ENCODE assay signal across 27 cellular contexts in genomic region chr6:3761989-3762270, GRCh38. TPM values are rescaled to one million over a fixed set of nuclear protein-coding genes. Genes with fewer than 3 reads are reported as not detected.
"Had no signal": no experiment of that assay in that cellular context is flagged by ENCODE, and none has a peak within 500 bp of the region (broad histone marks: within the 10 kb centered on the region; RNA-seq: fewer than 3 reads in every experiment).

No MANE protein-coding gene starts in this region.

- H3K4me1 Mint-ChIP-seq: activated CD4-positive, alpha-beta T cell treated with anti-CD3 and anti-CD28 coated beads for 36 hours; activated CD4-positive, alpha-beta T cell treated with anti-CD3 and anti-CD28 coated beads, Interleukin-2, amount 10 ng/mL, durations not matched to agents 24 days and 14 days; activated CD8-positive, alpha-beta memory T cell treated with anti-CD3 and anti-CD28 coated beads, Interleukin-2, amount 10 ng/mL, durations not matched to agents 7 days and 5 days; activated naive CD4-positive, alpha-beta T cell treated with anti-CD3 and anti-CD28 coated beads, Interleukin-2, amount 50 U/mL, for 24 hours; activated naive CD8-positive, alpha-beta T cell treated with anti-CD3 and anti-CD28 coated beads for 36 hours; activated naive CD8-positive, alpha-beta T cell treated with anti-CD3 and anti-CD28 coated beads, Interleukin-2, amount 50 U/mL, for 24 hours had no signal

- H3K4me1 ChIP-seq: body of pancreas, colonic mucosa had no signal

- H3K4me3 Mint-ChIP-seq: activated CD4-positive, alpha-beta memory T cell treated with anti-CD3 and anti-CD28 coated beads for 36 hours; activated CD4-positive, alpha-beta T cell treated with anti-CD3 and anti-CD28 coated beads for 36 hours; activated CD4-positive, alpha-beta T cell treated with anti-CD3 and anti-CD28 coated beads, Interleukin-2, amount 10 ng/mL, durations not matched to agents 24 days and 14 days; activated CD8-positive, alpha-beta memory T cell treated with anti-CD3 and anti-CD28 coated beads, Interleukin-2, amount 10 ng/mL, durations not matched to agents 7 days and 5 days; activated CD8-positive, alpha-beta T cell treated with anti-CD3 and anti-CD28 coated beads, Interleukin-2, amount 10 ng/mL, durations not matched to agents 7 days and 5 days; activated naive CD4-positive, alpha-beta T cell treated with anti-CD3 and anti-CD28 coated beads for 36 hours; activated naive CD4-positive, alpha-beta T cell treated with anti-CD3 and anti-CD28 coated beads, Interleukin-2, amount 50 U/mL, for 24 hours; activated naive CD8-positive, alpha-beta T cell treated with anti-CD3 and anti-CD28 coated beads for 36 hours; activated naive CD8-positive, alpha-beta T cell treated with anti-CD3 and anti-CD28 coated beads, Interleukin-2, amount 50 U/mL, for 24 hours; activated T-helper 1 cell treated with anti-CD3 and anti-CD28 coated beads, Interleukin-12 subunit alpha, Interleukin-12 subunit beta, Interleukin-2, Interleukin-4 antibody, amounts not matched to agents 30 ng/mL and 10 ng/mL and 1 ng/mL, durations not matched to agents 14 hours and 24 hours and 36 hours had no signal

- ATAC-seq: activated CD4-positive, alpha-beta T cell treated with anti-CD3 and anti-CD28 coated beads for 36 hours; activated CD8-positive, alpha-beta memory T cell treated with anti-CD3 and anti-CD28 coated beads, Interleukin-2, amount 10 ng/mL, durations not matched to agents 7 days and 5 days; activated CD8-positive, alpha-beta T cell treated with anti-CD3 and anti-CD28 coated beads, Interleukin-2, amount 10 ng/mL, durations not matched to agents 7 days and 5 days; activated naive CD8-positive, alpha-beta T cell treated with anti-CD3 and anti-CD28 coated beads, Interleukin-2, amount 50 U/mL, for 24 hours; body of pancreas; esophagus mucosa had no signal

- DNase-seq: activated CD4-positive, alpha-beta memory T cell treated with anti-CD3 and anti-CD28 coated beads for 36 hours; activated CD4-positive, alpha-beta T cell treated with anti-CD3 and anti-CD28 coated beads for 36 hours; activated CD4-positive, alpha-beta T cell treated with anti-CD3 and anti-CD28 coated beads, Interleukin-2, amount 10 ng/mL, durations not matched to agents 24 days and 14 days; activated CD4-positive, CD25-positive, alpha-beta regulatory T cell; activated CD4-positive, CD25-positive, alpha-beta regulatory T cell treated with anti-CD3 and anti-CD28 coated beads, Interleukin-2, amount 50 U/mL, for 72 hours; activated CD8-positive, alpha-beta memory T cell treated with anti-CD3 and anti-CD28 coated beads, Interleukin-2, amount 10 ng/mL, durations not matched to agents 7 days and 5 days; activated CD8-positive, alpha-beta memory T cell treated with anti-CD3 and anti-CD28 coated beads, Interleukin-2, amount 50 U/mL, for 4 hours; activated CD8-positive, alpha-beta T cell treated with anti-CD3 and anti-CD28 coated beads, Interleukin-2, amount 10 ng/mL, durations not matched to agents 7 days and 5 days; activated effector memory CD4-positive, alpha-beta T cell treated with anti-CD3 and anti-CD28 coated beads, Interleukin-2, amount 50 U/mL, for 16 hours; activated naive CD4-positive, alpha-beta T cell treated with anti-CD3 and anti-CD28 coated beads for 36 hours; activated naive CD8-positive, alpha-beta T cell treated with anti-CD3 and anti-CD28 coated beads for 36 hours; activated naive CD8-positive, alpha-beta T cell treated with anti-CD3 and anti-CD28 coated beads, Interleukin-2, amount 50 U/mL, for 24 hours; activated T-cell treated with anti-CD3 and anti-CD28 coated beads, Interleukin-2, amount 50 U/mL, for 1 hour; activated T-cell treated with anti-CD3 and anti-CD28 coated beads, Interleukin-2, amount 50 U/mL, for 48 hours; adrenal gland; amygdala; body of pancreas; central memory CD4-positive, alpha-beta T cell; cerebellar nuclear complex; colonic mucosa; effector CD8-positive, alpha-beta T cell; foreskin fibroblast; T-helper 2 cell had no signal

- H3K9me3 Mint-ChIP-seq: activated CD4-positive, alpha-beta memory T cell treated with anti-CD3 and anti-CD28 coated beads for 36 hours; activated CD4-positive, alpha-beta T cell treated with anti-CD3 and anti-CD28 coated beads, Interleukin-2, amount 10 ng/mL, durations not matched to agents 24 days and 14 days; activated naive CD4-positive, alpha-beta T cell treated with anti-CD3 and anti-CD28 coated beads for 36 hours; activated naive CD4-positive, alpha-beta T cell treated with anti-CD3 and anti-CD28 coated beads, Interleukin-2, amount 50 U/mL, for 24 hours; activated naive CD8-positive, alpha-beta T cell treated with anti-CD3 and anti-CD28 coated beads for 36 hours; activated naive CD8-positive, alpha-beta T cell treated with anti-CD3 and anti-CD28 coated beads, Interleukin-2, amount 50 U/mL, for 24 hours; activated T-helper 1 cell treated with anti-CD3 and anti-CD28 coated beads, Interleukin-12 subunit alpha, Interleukin-12 subunit beta, Interleukin-2, Interleukin-4 antibody, amounts not matched to agents 30 ng/mL and 10 ng/mL and 1 ng/mL, durations not matched to agents 14 hours and 24 hours and 36 hours; activated T-helper 2 cell treated with anti-CD3 and anti-CD28 coated beads, Interferon-gamma antibody, Interleukin-2, Interleukin-4, amounts not matched to agents 10 μg/mL and 5 μg/mL and 100 μg/mL, durations not matched to agents 14 hours and 24 hours and 36 hours had no signal

- H3K9me3 ChIP-seq: adrenal gland, body of pancreas, colonic mucosa had no signal

- H3K36me3 ChIP-seq: adrenal gland, colonic mucosa had no signal

- H3K27ac ChIP-seq: adrenal gland, body of pancreas, colonic mucosa had no signal

- H3K4me3 ChIP-seq: adrenal gland, body of pancreas, colonic mucosa had no signal

- H3K27me3 ChIP-seq: adrenal gland, body of pancreas, colonic mucosa had no signal

- H3K36me3 Mint-ChIP-seq: activated CD4-positive, alpha-beta memory T cell treated with anti-CD3 and anti-CD28 coated beads for 36 hours; activated CD8-positive, alpha-beta memory T cell treated with anti-CD3 and anti-CD28 coated beads, Interleukin-2, amount 10 ng/mL, durations not matched to agents 7 days and 5 days; activated naive CD4-positive, alpha-beta T cell treated with anti-CD3 and anti-CD28 coated beads, Interleukin-2, amount 50 U/mL, for 24 hours; activated naive CD8-positive, alpha-beta T cell treated with anti-CD3 and anti-CD28 coated beads for 36 hours had no signal

- H3K27ac Mint-ChIP-seq: activated CD4-positive, alpha-beta T cell treated with anti-CD3 and anti-CD28 coated beads for 36 hours; activated CD4-positive, alpha-beta T cell treated with anti-CD3 and anti-CD28 coated beads, Interleukin-2, amount 10 ng/mL, durations not matched to agents 24 days and 14 days; activated CD8-positive, alpha-beta memory T cell treated with anti-CD3 and anti-CD28 coated beads, Interleukin-2, amount 10 ng/mL, durations not matched to agents 7 days and 5 days; activated CD8-positive, alpha-beta T cell treated with anti-CD3 and anti-CD28 coated beads, Interleukin-2, amount 10 ng/mL, durations not matched to agents 7 days and 5 days; activated naive CD4-positive, alpha-beta T cell treated with anti-CD3 and anti-CD28 coated beads for 36 hours; activated naive CD4-positive, alpha-beta T cell treated with anti-CD3 and anti-CD28 coated beads, Interleukin-2, amount 50 U/mL, for 24 hours; activated naive CD8-positive, alpha-beta T cell treated with anti-CD3 and anti-CD28 coated beads for 36 hours; activated naive CD8-positive, alpha-beta T cell treated with anti-CD3 and anti-CD28 coated beads, Interleukin-2, amount 50 U/mL, for 24 hours; activated T-helper 1 cell treated with anti-CD3 and anti-CD28 coated beads, Interleukin-12 subunit alpha, Interleukin-12 subunit beta, Interleukin-2, Interleukin-4 antibody, amounts not matched to agents 30 ng/mL and 10 ng/mL and 1 ng/mL, durations not matched to agents 14 hours and 24 hours and 36 hours; activated T-helper 2 cell treated with anti-CD3 and anti-CD28 coated beads, Interferon-gamma antibody, Interleukin-2, Interleukin-4, amounts not matched to agents 10 μg/mL and 5 μg/mL and 100 μg/mL, durations not matched to agents 14 hours and 24 hours and 36 hours had no signal

RNA-seq across cellular contexts. Expression of gene PXDC1, which starts 10.4 kb away (rescaled TPM):
- total RNA-seq: activated CD8-positive, alpha-beta T cell treated with anti-CD3 and anti-CD28 coated beads, Interleukin-2, amount 10 ng/mL, durations not matched to agents 7 days and 5 days had no signal
